In genomic region chr6:157530126-157530525, GRCh38 we compare ENCODE assay signal across 32 cellular contexts.
DNase-seq lines count a peak whose midpoint lies in the region; ATAC-seq, FAIRE-seq and TF ChIP-seq lines count a peak whose summit lies in the region.
"Had no signal": no experiment of that assay in that cellular context is flagged by ENCODE, and none has a peak within 500 bp of the region (broad histone marks: within the 10 kb centered on the region; RNA-seq: fewer than 3 reads in every experiment).

No MANE protein-coding gene starts in this region.

- FAIRE-seq in K562 (lab: Jason Lieb, UNC): peak; percentile 37
- FAIRE-seq: frontal cortex, G401.6 had no signal

- no peak for TF ChIP-seq RAD21 in K562 (CRISPR knock-in tag; conservative IDR thresholded peaks at IDR 0.05 in 1 of 2, IDR thresholded peaks at IDR 0.05 in 1 of 2)

- intact Hi-C loops in K562 (cut with micrococcal nuclease): no loop called here

- no peak overlapping the region for H3K4me3 Mint-ChIP-seq in activated CD8-positive, alpha-beta memory T cell treated with anti-CD3 and anti-CD28 coated beads, Interleukin-2, amount 10 ng/mL, durations not matched to agents 7 days and 5 days
- H3K4me3 Mint-ChIP-seq: activated CD4-positive, alpha-beta memory T cell treated with anti-CD3 and anti-CD28 coated beads, Interleukin-2, amount 10 ng/mL, durations not matched to agents 7 days and 5 days; activated naive CD4-positive, alpha-beta T cell treated with anti-CD3 and anti-CD28 coated beads, Interleukin-2, amount 50 U/mL, for 24 hours; activated T-helper 17 cell treated with anti-CD3 and anti-CD28 coated beads, Interleukin-2, amount 50 U/mL, for 72 hours; CD4-positive, alpha-beta memory T cell; endodermal cell; naive thymus-derived CD4-positive, alpha-beta T cell; T-helper 17 cell had no signal

- CTCF ChIA-PET in HEK293 (lab: Yijun Ruan, JAX) (interaction anchor here (1.0 to 1.2 kb wide), 2 partner anchors 17 to 108 kb away, joined by 3 to 4 read pairs; no protein-coding TSS in a partner anchor), K562 (lab: Yijun Ruan, JAX; ENCODE audit: low intra/inter-chr PET ratio) (no interaction called here)
- CTCF ChIA-PET in activated CD8-positive, alpha-beta memory T cell treated with anti-CD3 and anti-CD28 coated beads, Interleukin-2, amount 10 ng/mL, durations not matched to agents 7 days and 5 days (lab: Charles Lee): interaction anchor here (0.8 kb wide), 1 partner anchor 146 kb away, joined by 3 read pairs; no protein-coding TSS in a partner anchor

- no peaks in the 10 kb centered on the region for H3K9me1 ChIP-seq in K562 (ENCODE audit: control insufficient read depth, insufficient read depth, low read length)

- ATAC-seq in K562: no peak
- ATAC-seq in upper lobe of left lung (ENCODE audit: low FRiP score in 2 of 2): no peak
- no peak for ATAC-seq in activated CD8-positive, alpha-beta memory T cell treated with anti-CD3 and anti-CD28 coated beads, Interleukin-2, amount 10 ng/mL, durations not matched to agents 7 days and 5 days
- ATAC-seq: activated T-helper 17 cell treated with anti-CD3 and anti-CD28 coated beads, Interleukin-2, amount 50 U/mL, for 72 hours; naive thymus-derived CD4-positive, alpha-beta T cell; stimulated activated naive CD8-positive, alpha-beta T cell treated with anti-CD3 and anti-CD28 coated beads, Interleukin-15, Interleukin-2, amounts not matched to agents 100 U/mL and 50 U/mL, for 24 hours; T-helper 17 cell had no signal

- in situ Hi-C loops in K562 (cut with MboI): no loop called here

- BruUV-seq in K562 (replicated peaks; lab: Mats Ljungman, UMichigan): no TSS peak

- H3K27ac ChIP-seq in HEK293 (ENCODE audit: extremely low read depth, low read depth, low read length): no peak overlapping the region
- H3K27ac ChIP-seq in K562 (ENCODE audit: extremely low read depth, low read depth, low read length): no peak overlapping the region
- no peak overlapping the region for H3K27ac ChIP-seq in upper lobe of left lung
- H3K27ac ChIP-seq: cardiac muscle cell, esophagus squamous epithelium, SJCRH30 had no signal

- no peaks in the 10 kb centered on the region for H3K36me3 ChIP-seq in HEK293 (ENCODE audit: control insufficient read depth in 2 of 2, insufficient read depth in 1 of 2, low read length in 2 of 2)
- H3K36me3 ChIP-seq in K562 (ENCODE audit: control insufficient read depth, insufficient read depth, low read length): no peaks in the 10 kb centered on the region
- H3K36me3 ChIP-seq in upper lobe of left lung: no peaks in the 10 kb centered on the region
- H3K36me3 ChIP-seq: cardiac muscle cell, esophagus squamous epithelium, HAP-1, SJCRH30 had no signal

- H3K4me3 ChIP-seq in HEK293 (ENCODE audit: low read depth, low read length): no peak overlapping the region
- no peak overlapping the region for H3K4me3 ChIP-seq in K562
- no peak overlapping the region for H3K4me3 ChIP-seq in upper lobe of left lung
- H3K4me3 ChIP-seq: cardiac muscle cell, esophagus squamous epithelium, HAP-1, SJCRH30 had no signal

- H3K9ac ChIP-seq in K562 (ENCODE audit: insufficient read depth in 1 of 2, low read depth in 2 of 2, low read length in 2 of 2): no peak overlapping the region

- H3K36me3 Mint-ChIP-seq in activated CD8-positive, alpha-beta memory T cell treated with anti-CD3 and anti-CD28 coated beads, Interleukin-2, amount 10 ng/mL, durations not matched to agents 7 days and 5 days: peaks cover 28% of the 10 kb centered on the region
- H3K36me3 Mint-ChIP-seq: activated naive CD4-positive, alpha-beta T cell treated with anti-CD3 and anti-CD28 coated beads, Interleukin-2, amount 50 U/mL, for 24 hours had no signal

- H3K79me2 ChIP-seq in K562 (ENCODE audit: control insufficient read depth, insufficient read depth, low read length): no peaks in the 10 kb centered on the region

- POLR2A ChIA-PET in HEK293 (lab: Yijun Ruan, JAX): no interaction called here
- POLR2A ChIA-PET in K562 (lab: Yijun Ruan, JAX): interaction anchor here (1.3 to 2.0 kb wide), 3 partner anchors 9 to 41 kb away, joined by 4 to 7 read pairs (median 5); no protein-coding TSS in a partner anchor

- peaks cover 54% of the 10 kb centered on the region for H3K4me1 Mint-ChIP-seq in activated CD8-positive, alpha-beta memory T cell treated with anti-CD3 and anti-CD28 coated beads, Interleukin-2, amount 10 ng/mL, durations not matched to agents 7 days and 5 days

- no peaks in the 10 kb centered on the region for H4K20me1 ChIP-seq in K562 (replicated peaks; ENCODE audit: control insufficient read depth, insufficient read depth, low read length)

- TF ChIP-seq CTCF in HEK293 (tag by site-specific recombination; IDR thresholded peaks at IDR 0.05) (no peak), K562 (IDR thresholded peaks at IDR 0.05 in 2 of 3, conservative IDR thresholded peaks at IDR 0.05 in 1 of 3; ENCODE audit: insufficient read depth in 2 of 3, low read depth in 1 of 3, low read length in 3 of 3) (no peak), upper lobe of left lung (IDR thresholded peaks at IDR 0.05) (no peak)

- no peak overlapping the region for H3K4me2 ChIP-seq in K562 (ENCODE audit: insufficient read depth, low read length)

- 51% methylated on average over 4 of the region's 4 CpGs for WGBS in K562 (ENCODE audit: insufficient coverage, low coverage, missing lambda C conversion rate)
- 66 to 82% methylated on average over 4 of the region's 4 CpGs for WGBS in upper lobe of left lung, 2 donors

- H3K4me1 ChIP-seq in HEK293 (ENCODE audit: control insufficient read depth, insufficient read depth, low read length) (peaks cover 25% of the 10 kb centered on the region), K562 (replicated peaks in 1 of 2; ENCODE audit: control insufficient read depth in 2 of 2, insufficient read depth in 2 of 2, low read length in 2 of 2) (peaks cover 16 to 35% of the 10 kb centered on the region in 2 experiments), upper lobe of left lung (peaks cover 12 to 28% (median 23%) of the 10 kb centered on the region in 4 donors)
- H3K4me1 ChIP-seq: HAP-1, SJCRH30 had no signal

- no peak overlapping the region for H2AFZ ChIP-seq in K562 (ENCODE audit: low read depth, low read length)

- TF ChIP-seq POLR2A in K562 (conservative IDR thresholded peaks at IDR 0.05) (no peak), upper lobe of left lung (IDR thresholded peaks at IDR 0.05) (no peak)

- TF ChIP-seq EP300 in K562 (IDR thresholded peaks at IDR 0.05; ENCODE audit: low read length) (no peak), upper lobe of left lung (IDR thresholded peaks at IDR 0.05) (no peak)

- H3K9me3 ChIP-seq in HEK293 (ENCODE audit: control insufficient read depth, insufficient read depth, low read depth, low read length) (no peaks in the 10 kb centered on the region), K562 (replicated peaks; ENCODE audit: control insufficient read depth, insufficient read depth, low read depth, low read length) (no peaks in the 10 kb centered on the region), upper lobe of left lung (no peaks in the 10 kb centered on the region)
- H3K9me3 ChIP-seq: esophagus squamous epithelium, HAP-1, SJCRH30 had no signal

- peak; percentile 62 for DNase-seq in NCI-H748 (lab: John Stamatoyannopoulos, UW; ENCODE audit: unreplicated experiment)
- no peak for DNase-seq in NCI-H748 treated with DMSO at 0.1 percent for 48 hours (lab: John Stamatoyannopoulos, UW)
- no peak for DNase-seq in K562 (ENCODE audit: extremely low read depth in 1 of 4, low spot score in 3 of 4)
- DNase-seq in mesenteric fat pad (ENCODE audit: low spot score): peak; percentile 6
- DNase-seq in upper lobe of left lung: no peak
- DNase-seq in NCI-H526 treated with DMSO at 0.1 percent for 48 hours (lab: John Stamatoyannopoulos, UW): no peak
- no peak for DNase-seq in activated CD8-positive, alpha-beta memory T cell treated with anti-CD3 and anti-CD28 coated beads, Interleukin-2, amount 10 ng/mL, durations not matched to agents 7 days and 5 days
- DNase-seq: 8988T; activated CD4-positive, alpha-beta memory T cell treated with anti-CD3 and anti-CD28 coated beads, Interleukin-2, amount 10 ng/mL, durations not matched to agents 7 days and 5 days; activated CD4-positive, CD25-positive, alpha-beta regulatory T cell treated with anti-CD3 and anti-CD28 coated beads, Interleukin-2, amount 50 U/mL, for 72 hours; aorta; CD4-positive, alpha-beta memory T cell; cortex of kidney; DMS153; esophagus squamous epithelium; hypothalamus; KG1; naive thymus-derived CD4-positive, alpha-beta T cell; NCI-H1694; NCI-H510A treated with DMSO at 0.1 percent for 48 hours; occipital lobe; SJCRH30; stimulated activated naive CD8-positive, alpha-beta T cell treated with anti-CD3 and anti-CD28 coated beads, Interleukin-15, Interleukin-2, amounts not matched to agents 100 U/mL and 50 U/mL, for 24 hours; T-helper 17 cell had no signal

- H3K9me3 Mint-ChIP-seq in activated CD8-positive, alpha-beta memory T cell treated with anti-CD3 and anti-CD28 coated beads, Interleukin-2, amount 10 ng/mL, durations not matched to agents 7 days and 5 days (ENCODE audit: low read depth): no peaks in the 10 kb centered on the region
- H3K9me3 Mint-ChIP-seq: activated naive CD4-positive, alpha-beta T cell treated with anti-CD3 and anti-CD28 coated beads, Interleukin-2, amount 50 U/mL, for 24 hours; activated T-helper 17 cell treated with anti-CD3 and anti-CD28 coated beads, Interleukin-2, amount 50 U/mL, for 72 hours; CD4-positive, alpha-beta memory T cell; endodermal cell had no signal

- peaks cover 10% of the 10 kb centered on the region for H3K27me3 Mint-ChIP-seq in activated CD8-positive, alpha-beta memory T cell treated with anti-CD3 and anti-CD28 coated beads, Interleukin-2, amount 10 ng/mL, durations not matched to agents 7 days and 5 days
- H3K27me3 Mint-ChIP-seq: activated naive CD4-positive, alpha-beta T cell treated with anti-CD3 and anti-CD28 coated beads, Interleukin-2, amount 50 U/mL, for 24 hours; activated T-helper 17 cell treated with anti-CD3 and anti-CD28 coated beads, Interleukin-2, amount 50 U/mL, for 72 hours; CD4-positive, alpha-beta memory T cell; naive thymus-derived CD4-positive, alpha-beta T cell; T-helper 17 cell had no signal

- H3K27me3 ChIP-seq in K562 (ENCODE audit: control insufficient read depth in 2 of 2, insufficient read depth in 2 of 2, low read length in 2 of 2): no peaks in the 10 kb centered on the region
- no peaks in the 10 kb centered on the region for H3K27me3 ChIP-seq in upper lobe of left lung
- H3K27me3 ChIP-seq: cardiac muscle cell, SJCRH30 had no signal

- H3K27ac Mint-ChIP-seq in activated CD8-positive, alpha-beta memory T cell treated with anti-CD3 and anti-CD28 coated beads, Interleukin-2, amount 10 ng/mL, durations not matched to agents 7 days and 5 days: no peak overlapping the region
- H3K27ac Mint-ChIP-seq: activated CD4-positive, alpha-beta memory T cell treated with anti-CD3 and anti-CD28 coated beads, Interleukin-2, amount 10 ng/mL, durations not matched to agents 7 days and 5 days; activated naive CD4-positive, alpha-beta T cell treated with anti-CD3 and anti-CD28 coated beads, Interleukin-2, amount 50 U/mL, for 24 hours; activated T-helper 17 cell treated with anti-CD3 and anti-CD28 coated beads, Interleukin-2, amount 50 U/mL, for 72 hours; CD4-positive, alpha-beta memory T cell; endodermal cell; naive thymus-derived CD4-positive, alpha-beta T cell; T-helper 17 cell had no signal

Comparison
In these comparisons a context has a peak if more than half of its experiments do, and no peak if none do; other contexts are left out.
1. DNase-seq: peak in NCI-H748 (single experiment) and mesenteric fat pad (single experiment); none in NCI-H748 treated with DMSO at 0.1 percent for 48 hours (single experiment), K562 (0 of 4), upper lobe of left lung (0 of 2), NCI-H526 treated with DMSO at 0.1 percent for 48 hours (single experiment) and activated CD8-positive, alpha-beta memory T cell treated with anti-CD3 and anti-CD28 coated beads, Interleukin-2, amount 10 ng/mL, durations not matched to agents 7 days and 5 days (single experiment).